8 cellular contexts compared by ENCODE assay signal in genomic region chr13:94601446-94602431, GRCh38. TPM values are rescaled to one million over a fixed set of nuclear protein-coding genes. Genes with fewer than 3 reads are reported as not detected.
DNase-seq lines count a peak whose midpoint lies in the region; ATAC-seq and TF ChIP-seq lines count a peak whose summit lies in the region.

Gene GPR180, plus strand, starts transcription at chr13:94601857. Its CDS starts 71 bp downstream, at chr13:94601928.

- peak; percentile 98 for DNase-seq in ACHN
- DNase-seq in NCI-H2171 (lab: John Stamatoyannopoulos, UW): peak; percentile 99
- peak; percentile 99 for DNase-seq in mammary epithelial cell

- peak; percentile 99 for ATAC-seq in GM18868 (IDR thresholded peaks at IDR 0.05; ENCODE audit: unreplicated experiment)
- peak; percentile 99 for ATAC-seq in HG03103 (IDR thresholded peaks at IDR 0.05; ENCODE audit: low read depth, unreplicated experiment)

- H3K9me3 ChIP-seq in mammary epithelial cell (replicated peaks; ENCODE audit: insufficient read depth, low read length) (no peaks in the 10 kb centered on the region), iPS-18c (ENCODE audit: control insufficient read depth, insufficient read depth, low read length) (no peaks in the 10 kb centered on the region), skeletal muscle satellite cell (replicated peaks; ENCODE audit: low read length) (no peaks in the 10 kb centered on the region)

- H3K36me3 ChIP-seq in mammary epithelial cell (ENCODE audit: insufficient read depth, low read length): peaks cover 3% of the 10 kb centered on the region
- H3K36me3 ChIP-seq in skeletal muscle satellite cell (ENCODE audit: insufficient read depth, low read length): peaks cover 6% of the 10 kb centered on the region

- peaks cover 4% of the 10 kb centered on the region for H3K4me1 ChIP-seq in mammary epithelial cell (ENCODE audit: insufficient read depth, low read length)
- H3K4me1 ChIP-seq in skeletal muscle satellite cell (ENCODE audit: control insufficient read depth, insufficient read depth, low read length): peaks cover 13% of the 10 kb centered on the region

- intact Hi-C loops in mammary epithelial cell (cut with micrococcal nuclease): loop anchor here (1.0 kb wide), 1 partner anchor 52 kb away; no protein-coding TSS in a partner anchor

- peak within 1 kb of the TSS; percentile 79 for H3K9ac ChIP-seq in mammary epithelial cell (ENCODE audit: insufficient read depth, low read length)
- peak within 1 kb of the TSS; percentile 91 for H3K9ac ChIP-seq in skeletal muscle satellite cell (ENCODE audit: low read depth, low read length)

- H3K4me3 ChIP-seq in mammary epithelial cell (replicated peaks in 1 of 3; ENCODE audit: insufficient read depth in 1 of 3, low read depth in 2 of 3, low read length in 3 of 3): peak within 1 kb of the TSS; percentile 73 to 93 (median 89)
- H3K4me3 ChIP-seq in iPS-18c (ENCODE audit: insufficient read depth, low read depth, low read length): peak within 1 kb of the TSS; percentile 86
- peak within 1 kb of the TSS; percentile 98 for H3K4me3 ChIP-seq in skeletal muscle satellite cell (ENCODE audit: low read length)

- H3K79me2 ChIP-seq in mammary epithelial cell (ENCODE audit: insufficient read depth, low read length): peaks cover 36% of the 10 kb centered on the region

- in situ Hi-C loops in ACHN (cut with HindIII; ENCODE audit: low pct_ligation_motif_present, low pct_unique_long_range_greater_than_20kb, low sequenced_read_pairs): no loop called here
- in situ Hi-C loops in mammary epithelial cell (cut with MboI; ENCODE audit: low sequenced_read_pairs in 2 of 2): no loop called here

- H4K20me1 ChIP-seq in mammary epithelial cell (ENCODE audit: insufficient read depth, low read length): no peaks in the 10 kb centered on the region

- BruUV-seq in mammary epithelial cell (replicated peaks; lab: Mats Ljungman, UMichigan): no TSS peak

- dilution Hi-C loops in mammary epithelial cell (cut with HindIII; ENCODE audit: low sequenced_read_pairs): no loop called here

- CTCF ChIA-PET in mammary epithelial cell (lab: Charles Lee; ENCODE audit: low non-redundant PET): no interaction called here

- TF ChIP-seq CTCF in VCaP (conservative IDR thresholded peaks at IDR 0.05) (no peak), mammary epithelial cell (conservative IDR thresholded peaks at IDR 0.05 in 1 of 2, IDR thresholded peaks at IDR 0.05 in 1 of 2; ENCODE audit: extremely low read depth in 1 of 2, insufficient read depth in 1 of 2, low read depth in 1 of 2, low read length in 2 of 2) (no peak)

- H3K27ac ChIP-seq in VCaP (peak within 1 kb of the TSS; percentile 79), mammary epithelial cell (ENCODE audit: insufficient read depth, low read depth, low read length) (peak within 1 kb of the TSS; percentile 61)

- peak within 1 kb of the TSS; percentile 75 for H3K4me2 ChIP-seq in mammary epithelial cell (ENCODE audit: insufficient read depth, low read depth, low read length)
- H3K4me2 ChIP-seq in skeletal muscle satellite cell (ENCODE audit: low read length): peak within 1 kb of the TSS; percentile 86

- no peaks in the 10 kb centered on the region for H3K27me3 ChIP-seq in mammary epithelial cell (ENCODE audit: insufficient read depth, low read length)
- no peaks in the 10 kb centered on the region for H3K27me3 ChIP-seq in skeletal muscle satellite cell (ENCODE audit: control insufficient read depth, insufficient read depth, low read length)

- H2AFZ ChIP-seq in mammary epithelial cell (ENCODE audit: low read depth, low read length): peak within 1 kb of the TSS; percentile 90

- WGBS in mammary epithelial cell (ENCODE audit: low coverage, missing lambda C conversion rate): 0% methylated on average over 23 of the region's 71 CpGs

RNA-seq across cellular contexts. Expression of gene GPR180, which starts in this region (rescaled TPM):
- 10 to 100 TPM in 1 of 2 donors, 1 to 10 TPM in 1; 9.7 to 11.5 TPM for total RNA-seq in mammary epithelial cell
- polyA plus RNA-seq in mammary epithelial cell: 4.8 TPM
- 8.2 TPM for polyA minus RNA-seq in mammary epithelial cell
- 9.2 and 11.7 TPM in 2 replicates for total RNA-seq in skeletal muscle satellite cell (2012; rRNA removed)

Comparison
In these comparisons a context has a peak if more than half of its experiments do, and no peak if none do; other contexts are left out.
1. Peak in every context shown above with its lines: DNase-seq, ATAC-seq, H3K4me3 ChIP-seq and H3K27ac ChIP-seq.